8 cellular contexts compared by ENCODE assay signal in genomic region chr12:25250744-25251730, GRCh38. TPM values are rescaled to one million over a fixed set of nuclear protein-coding genes. Genes with fewer than 3 reads are reported as not detected.
DNase-seq lines count a peak whose midpoint lies in the region; ATAC-seq and TF ChIP-seq lines count a peak whose summit lies in the region.

TSS of gene KRAS (minus strand) at chr12:25250929.

- no peaks in the 10 kb centered on the region for H3K9me3 Mint-ChIP-seq in dendritic cell treated with granulocyte-macrophage colony-stimulating factor and Interleukin-4, amounts not matched to agents 40 ng/mL and 50 ng/mL, for 4 days

- H3K36me3 Mint-ChIP-seq in dendritic cell treated with granulocyte-macrophage colony-stimulating factor and Interleukin-4, amounts not matched to agents 40 ng/mL and 50 ng/mL, for 4 days (ENCODE audit: low read depth) = peaks cover 29% of the 10 kb centered on the region

- H3K27ac ChIP-seq in C4-2B (peak within 1 kb of the TSS; percentile 84), left lung (peak within 1 kb of the TSS; percentile 91 to 95)

- no peaks in the 10 kb centered on the region for H3K9me3 ChIP-seq in left lung

- peak within 1 kb of the TSS; percentile 94 for H3K4me3 Mint-ChIP-seq in dendritic cell treated with granulocyte-macrophage colony-stimulating factor and Interleukin-4, amounts not matched to agents 40 ng/mL and 50 ng/mL, for 4 days

- DNase-seq in NCI-H748 (lab: John Stamatoyannopoulos, UW; ENCODE audit: unreplicated experiment) (peak; percentile 95), left lung (peak; percentile 98 to 100)
- peak; percentile 67 to 82 for DNase-seq in activated CD4-positive, alpha-beta T cell treated with anti-CD3 and anti-CD28 coated beads, Interleukin-2, amount 50 U/mL, for 24 hours (ENCODE audit: low read depth in 1 of 2, low spot score in 1 of 2)
- DNase-seq in stimulated activated CD4-positive, alpha-beta T cell treated with anti-CD3 and anti-CD28 coated beads, Interleukin-2, amount 100 ng/mL, for 4 hours (ENCODE audit: low read depth) = peak; percentile 90

- peaks cover 7% of the 10 kb centered on the region for H3K27me3 Mint-ChIP-seq in dendritic cell treated with granulocyte-macrophage colony-stimulating factor and Interleukin-4, amounts not matched to agents 40 ng/mL and 50 ng/mL, for 4 days

- no peaks in the 10 kb centered on the region for H3K36me3 ChIP-seq in left lung

- TF ChIP-seq CTCF in C4-2B (conservative IDR thresholded peaks at IDR 0.05) (no peak), left lung (IDR thresholded peaks at IDR 0.05) (no peak)

- H3K4me1 ChIP-seq in left lung = peaks cover 0 to 34% of the 10 kb centered on the region in 2 donors

- intact Hi-C loops in dendritic cell treated with granulocyte-macrophage colony-stimulating factor and Interleukin-4, amounts not matched to agents 40 ng/mL and 50 ng/mL, for 4 days (cut with micrococcal nuclease) = loop anchor here (5.0 kb wide), 1 partner anchor 1221 kb away; no protein-coding TSS in a partner anchor
- intact Hi-C loops in left lung (cut with DNase I) = no loop called here

- peak within 1 kb of the TSS; percentile 78 to 88 for H3K4me3 ChIP-seq in left lung

- no peaks in the 10 kb centered on the region for H3K27me3 ChIP-seq in left lung

- ATAC-seq in GM19395 (IDR thresholded peaks at IDR 0.05; ENCODE audit: unreplicated experiment) (peak; percentile 77), HG03558 (IDR thresholded peaks at IDR 0.05; ENCODE audit: extremely low read depth, unreplicated experiment) (peak; percentile 56), left lung (peak; percentile 94)

- H3K27ac Mint-ChIP-seq in dendritic cell treated with granulocyte-macrophage colony-stimulating factor and Interleukin-4, amounts not matched to agents 40 ng/mL and 50 ng/mL, for 4 days = peak within 1 kb of the TSS; percentile 93

- peaks cover 15% of the 10 kb centered on the region for H3K4me1 Mint-ChIP-seq in dendritic cell treated with granulocyte-macrophage colony-stimulating factor and Interleukin-4, amounts not matched to agents 40 ng/mL and 50 ng/mL, for 4 days (ENCODE audit: low read depth)

RNA-seq across cellular contexts. Expression of gene KRAS, which starts in this region (rescaled TPM):
- total RNA-seq in left lung = 10 to 100 TPM; 29.0 to 30.4 TPM

Comparison
In these comparisons a context has a peak if more than half of its experiments do, and no peak if none do; other contexts are left out.
1. Peak in every context shown above with its lines: DNase-seq, ATAC-seq, H3K4me3 ChIP-seq and H3K27ac ChIP-seq.